Comparison of ENCODE assay signal across 8 cellular contexts in the genomic region with DNA sequence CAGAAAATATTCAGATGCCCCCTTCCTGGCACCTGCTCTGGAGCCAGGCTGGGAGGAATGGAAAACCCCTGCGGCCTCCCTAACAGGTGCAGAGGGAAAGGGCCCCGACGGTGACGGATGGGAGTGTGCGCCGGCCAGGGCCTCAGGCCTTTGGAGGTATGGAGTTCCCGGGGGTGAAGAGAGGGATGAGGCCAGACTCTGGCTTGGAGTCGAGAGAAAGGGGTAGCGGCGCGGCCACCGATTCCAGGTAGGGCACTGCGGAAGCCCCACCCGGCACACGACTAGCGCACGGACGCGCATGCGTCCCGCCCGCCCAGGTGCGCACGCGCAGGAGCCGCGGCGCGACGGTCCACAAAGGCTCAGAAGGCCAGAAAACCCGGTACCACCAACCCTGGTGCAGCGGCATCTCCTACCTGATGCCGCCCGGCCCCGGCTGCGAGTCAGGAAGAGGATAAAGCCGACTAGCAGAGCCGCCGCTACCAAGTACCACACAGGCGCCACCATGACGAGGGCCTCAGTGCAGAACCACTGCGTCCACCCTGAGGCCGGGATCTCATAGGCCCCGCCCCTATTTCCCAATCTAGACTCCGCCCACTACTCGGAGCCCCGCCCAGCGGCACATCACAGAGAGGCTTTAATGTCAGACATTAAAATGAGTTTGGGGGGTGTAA. TPM values are rescaled to one million over a fixed set of nuclear protein-coding genes. Genes with fewer than 3 reads are reported as not detected.
DNase-seq lines count a peak whose midpoint lies in the region; ATAC-seq and TF ChIP-seq lines count a peak whose summit lies in the region.

A gene (minus strand): TSS at position 559 of the 671 bp plus-strand sequence. CDS start 55 bp downstream, at position 504.

- H3K36me3 Mint-ChIP-seq in activated naive CD8-positive, alpha-beta T cell treated with anti-CD3 and anti-CD28 coated beads, Interleukin-2, amount 50 U/mL, for 24 hours (ENCODE audit: low read depth): peaks cover 23% of the 10 kb centered on the region

- H3K4me3 ChIP-seq in cardiac muscle cell (peak within 1 kb of the TSS; percentile 73), transverse colon (peak within 1 kb of the TSS; percentile 60 to 86 (median 76))

- in situ Hi-C loops in transverse colon (cut with MboI; ENCODE audit: low pct_ligation_motif_present in 1 of 4, low pct_unique_long_range_greater_than_20kb in 1 of 4, low sequenced_read_pairs in 3 of 4): no loop called here

- H3K4me1 Mint-ChIP-seq in activated naive CD8-positive, alpha-beta T cell treated with anti-CD3 and anti-CD28 coated beads, Interleukin-2, amount 50 U/mL, for 24 hours: peaks cover 26% of the 10 kb centered on the region

- WGBS in transverse colon (ENCODE audit: low coverage in 1 of 2), 2 donors: 0 to 1% methylated on average over 7 to 48 of the region's 48 CpGs

- no peak for TF ChIP-seq EP300 in transverse colon (IDR thresholded peaks at IDR 0.05; ENCODE audit: low read depth)

- no peaks in the 10 kb centered on the region for H3K9me3 Mint-ChIP-seq in activated naive CD8-positive, alpha-beta T cell treated with anti-CD3 and anti-CD28 coated beads, Interleukin-2, amount 50 U/mL, for 24 hours

- CTCF ChIA-PET in GM10248 (lab: Yijun Ruan, JAX): interaction anchor here (1.3 to 1.8 kb wide), 2 partner anchors 9 to 15 kb away, joined by 3 to 6 read pairs; no protein-coding TSS in a partner anchor

- peaks cover 9% of the 10 kb centered on the region for H3K36me3 ChIP-seq in cardiac muscle cell
- peaks cover 0 to 13% (median 8%) of the 10 kb centered on the region in 4 donors for H3K36me3 ChIP-seq in transverse colon

- H3K27me3 ChIP-seq in cardiac muscle cell (no peaks in the 10 kb centered on the region), transverse colon (no peaks in the 10 kb centered on the region)

- POLR2A ChIA-PET in GM10248 (lab: Yijun Ruan, JAX): no interaction called here

- TF ChIP-seq POLR2A in transverse colon (IDR thresholded peaks at IDR 0.05): peak; percentile 73

- TF ChIP-seq CTCF in GM10248 (IDR thresholded peaks at IDR 0.05; ENCODE audit: control extremely low read depth, extremely low read depth, low read depth, missing control alignments): no peak
- no peak for TF ChIP-seq CTCF in cardiac muscle cell (IDR thresholded peaks at IDR 0.05; ENCODE audit: low read depth, low read length)
- no peak for TF ChIP-seq CTCF in transverse colon (IDR thresholded peaks at IDR 0.05)

- H3K27ac ChIP-seq in cardiac muscle cell: peak within 1 kb of the TSS; percentile 85
- peak within 1 kb of the TSS; percentile 86 to 95 (median 90) for H3K27ac ChIP-seq in transverse colon

- intact Hi-C loops in transverse colon (cut with DNase I; ENCODE audit: low total_unique reads): no loop called here

- H3K4me1 ChIP-seq in cardiac muscle cell (ENCODE audit: low read depth) (peaks cover 10% of the 10 kb centered on the region), transverse colon (peaks cover 6 to 21% (median 18%) of the 10 kb centered on the region in 4 donors)

- peak within 1 kb of the TSS; percentile 96 for H3K27ac Mint-ChIP-seq in activated naive CD8-positive, alpha-beta T cell treated with anti-CD3 and anti-CD28 coated beads, Interleukin-2, amount 50 U/mL, for 24 hours

- H3K4me3 Mint-ChIP-seq in activated naive CD8-positive, alpha-beta T cell treated with anti-CD3 and anti-CD28 coated beads, Interleukin-2, amount 50 U/mL, for 24 hours: peak within 1 kb of the TSS; percentile 95

- H3K9me3 ChIP-seq in cardiac muscle cell (ENCODE audit: low read depth) (no peaks in the 10 kb centered on the region), transverse colon (no peaks in the 10 kb centered on the region)

- H3K27me3 Mint-ChIP-seq in activated naive CD8-positive, alpha-beta T cell treated with anti-CD3 and anti-CD28 coated beads, Interleukin-2, amount 50 U/mL, for 24 hours: no peaks in the 10 kb centered on the region

- DNase-seq in GM10248 (ENCODE audit: extremely low spot score) (peak; percentile 93), NCI-H1092 treated with DMSO at 0.1 percent for 48 hours (lab: John Stamatoyannopoulos, UW) (peak; percentile 92), SW480 (ENCODE audit: low spot score) (peak; percentile 86), cardiac muscle cell (ENCODE audit: low read depth in 1 of 2, low spot score in 1 of 2) (peak; percentile 84), pons (ENCODE audit: low spot score) (peak; percentile 83), transverse colon (peak; percentile 92)
- DNase-seq in activated naive CD8-positive, alpha-beta T cell treated with anti-CD3 and anti-CD28 coated beads, Interleukin-2, amount 50 U/mL, for 24 hours: peak; percentile 93

- peak; percentile 78 for ATAC-seq in HG02588 (IDR thresholded peaks at IDR 0.05; ENCODE audit: unreplicated experiment)
- ATAC-seq in activated naive CD8-positive, alpha-beta T cell treated with anti-CD3 and anti-CD28 coated beads, Interleukin-2, amount 50 U/mL, for 24 hours: peak; percentile 87

RNA-seq across cellular contexts. Expression of the gene that starts here (rescaled TPM):
- total RNA-seq in cardiac muscle cell (57.6 and 107 TPM in 2 replicates), transverse colon (10 to 100 TPM; 47.0 to 85.6 (median 80.4) TPM)
- polyA plus RNA-seq in cardiac muscle cell: 48.1 and 81.6 TPM in 2 replicates

Comparison
In these comparisons a context has a peak if more than half of its experiments do, and no peak if none do; other contexts are left out.
1. Peak in every context shown above with its lines: DNase-seq, ATAC-seq, H3K4me3 ChIP-seq and H3K27ac ChIP-seq.